ENCODE assay signal across 9 cellular contexts in genomic region chr6:88380083-88380482, GRCh38.
DNase-seq lines count a peak whose midpoint lies in the region; ATAC-seq and TF ChIP-seq lines count a peak whose summit lies in the region.
"Had no signal": no experiment of that assay in that cellular context is flagged by ENCODE, and none has a peak within 500 bp of the region (broad histone marks: within the 10 kb centered on the region; RNA-seq: fewer than 3 reads in every experiment).

No MANE protein-coding gene starts in this region.

- H3K36me3 Mint-ChIP-seq in endodermal cell (ENCODE audit: low read depth) = no peaks in the 10 kb centered on the region

- 50 to 77% methylated on average over 1 to 2 of the region's 2 CpGs for WGBS in endodermal cell (ENCODE audit: insufficient coverage in 1 of 2, insufficient read length in 1 of 2), 2 experiments
- WGBS in mesodermal cell (ENCODE audit: insufficient coverage in 2 of 2), 2 experiments = no CpG with 5 or more reads among the region's 2 CpGs

- no peaks in the 10 kb centered on the region for H3K27me3 Mint-ChIP-seq in endodermal cell (ENCODE audit: insufficient read depth)
- H3K27me3 Mint-ChIP-seq: dendritic cell treated with granulocyte-macrophage colony-stimulating factor and Interleukin-4, amounts not matched to agents 40 ng/mL and 50 ng/mL, for 4 days had no signal

- no peaks in the 10 kb centered on the region for H3K9me3 Mint-ChIP-seq in endodermal cell
- H3K9me3 Mint-ChIP-seq: dendritic cell treated with granulocyte-macrophage colony-stimulating factor and Interleukin-4, amounts not matched to agents 40 ng/mL and 50 ng/mL, for 4 days had no signal

- peak overlapping the region in 8 of 11 experiments; percentile 35 to 77 (median 60); a peak in 15 of 22 replicates for H3K4me2 ChIP-seq in BLaER1 treated with 17β-estradiol and CSF1 and Interleukin-3, amounts not matched to agents 10 nM and 100 nM
- H3K4me2 ChIP-seq in OCI-LY7 (ENCODE audit: low read length) = no peak overlapping the region

- ATAC-seq in GM21576 (IDR thresholded peaks at IDR 0.05; ENCODE audit: unreplicated experiment) (no peak), HG03196 (IDR thresholded peaks at IDR 0.05; ENCODE audit: unreplicated experiment) (no peak), GM18511 (IDR thresholded peaks at IDR 0.05; ENCODE audit: unreplicated experiment) (no peak)

- no peaks in the 10 kb centered on the region for H4K20me1 ChIP-seq in BLaER1 treated with 17β-estradiol and CSF1 and Interleukin-3, amounts not matched to agents 10 nM and 100 nM
- no peaks in the 10 kb centered on the region for H4K20me1 ChIP-seq in OCI-LY7 (ENCODE audit: insufficient read depth, low read length)

- H3K9ac ChIP-seq in BLaER1 treated with 17β-estradiol and CSF1 and Interleukin-3, amounts not matched to agents 10 nM and 100 nM = peak overlapping the region in 5 of 11 experiments; percentile 39 to 62 (median 55); a peak in 7 of 22 replicates
- H3K9ac ChIP-seq in endodermal cell (ENCODE audit: extremely low read depth, low read length, poor library complexity, severe bottlenecking) = no peak overlapping the region

- intact Hi-C loops in OCI-LY7 (cut with micrococcal nuclease; ENCODE audit: unreplicated experiment) = no loop called here

- H3K79me2 ChIP-seq in OCI-LY7 (ENCODE audit: insufficient read depth, low read depth, low read length) = no peaks in the 10 kb centered on the region

- peaks cover 0 to 32% (median 20%) of the 10 kb centered on the region in 10 experiments; a peak in 15 of 20 replicates for H3K4me1 ChIP-seq in BLaER1 treated with 17β-estradiol and CSF1 and Interleukin-3, amounts not matched to agents 10 nM and 100 nM
- H3K4me1 ChIP-seq in OCI-LY7 (ENCODE audit: insufficient read depth, low read length, poor library complexity, severe bottlenecking) (peaks cover 4% of the 10 kb centered on the region), endodermal cell (ENCODE audit: control insufficient read depth, insufficient read depth, low read length) (peaks cover 19% of the 10 kb centered on the region), mesodermal cell (ENCODE audit: control insufficient read depth, insufficient read depth, low read length, poor library complexity, severe bottlenecking) (peaks cover 22% of the 10 kb centered on the region)

- H3K9me2 ChIP-seq in OCI-LY7 (ENCODE audit: insufficient read depth, low read length) = no peaks in the 10 kb centered on the region

- no peak overlapping the region for H3K4me3 ChIP-seq in BLaER1 treated with 17β-estradiol and CSF1 and Interleukin-3, amounts not matched to agents 10 nM and 100 nM
- no peak overlapping the region for H3K4me3 ChIP-seq in OCI-LY7 (ENCODE audit: low read depth, low read length, poor library complexity, severe bottlenecking)
- no peak overlapping the region for H3K4me3 ChIP-seq in endodermal cell (ENCODE audit: low read length)
- no peak overlapping the region for H3K4me3 ChIP-seq in mesodermal cell (ENCODE audit: extremely low read depth, insufficient read depth, low read length, poor library complexity, severe bottlenecking)

- H3K27ac Mint-ChIP-seq in endodermal cell = no peak overlapping the region
- H3K27ac Mint-ChIP-seq: dendritic cell treated with granulocyte-macrophage colony-stimulating factor and Interleukin-4, amounts not matched to agents 40 ng/mL and 50 ng/mL, for 4 days had no signal

- no peaks in the 10 kb centered on the region for H3K9me3 ChIP-seq in BLaER1 treated with 17β-estradiol and CSF1 and Interleukin-3, amounts not matched to agents 10 nM and 100 nM (replicated peaks in 1 of 11)
- H3K9me3 ChIP-seq in OCI-LY7 (ENCODE audit: low read length) = no peaks in the 10 kb centered on the region
- no peaks in the 10 kb centered on the region for H3K9me3 ChIP-seq in endodermal cell (ENCODE audit: control insufficient read depth, low read length)
- H3K9me3 ChIP-seq in mesodermal cell (ENCODE audit: control insufficient read depth, low read length) = no peaks in the 10 kb centered on the region

- peak overlapping the region; percentile 63; the same call in 1 of the 2 replicates for H2AFZ ChIP-seq in OCI-LY7 (ENCODE audit: low read length)

- peaks cover 34% of the 10 kb centered on the region for H3K4me1 Mint-ChIP-seq in endodermal cell

- peak overlapping the region in 8 of 11 experiments; percentile 24 to 84 (median 66); a peak in 13 of 22 replicates for H3K27ac ChIP-seq in BLaER1 treated with 17β-estradiol and CSF1 and Interleukin-3, amounts not matched to agents 10 nM and 100 nM
- H3K27ac ChIP-seq in OCI-LY7 (ENCODE audit: low read depth, low read length, poor library complexity, severe bottlenecking) = no peak overlapping the region
- H3K27ac ChIP-seq in endodermal cell (ENCODE audit: low read depth, low read length) = peak overlapping the region; percentile 54
- H3K27ac ChIP-seq in mesodermal cell (ENCODE audit: low read depth, low read length, severe bottlenecking) = peak overlapping the region; percentile 64

- POLR2A ChIA-PET in OCI-LY7 (lab: Charles Lee) = interaction anchor here (0.7 to 1.0 kb wide), 3 partner anchors 13 to 91 kb away, joined by 4 to 7 read pairs (median 4); no protein-coding TSS in a partner anchor

- no TSS peak for BruUV-seq in OCI-LY7 (replicated peaks; lab: Mats Ljungman, UMichigan)

- DNase-seq in OCI-LY7 (ENCODE audit: low spot score) (no peak), endodermal cell (no peak), NCI-H510A (lab: John Stamatoyannopoulos, UW) (no peak)

- H3K4me3 Mint-ChIP-seq in endodermal cell = no peak overlapping the region
- H3K4me3 Mint-ChIP-seq: dendritic cell treated with granulocyte-macrophage colony-stimulating factor and Interleukin-4, amounts not matched to agents 40 ng/mL and 50 ng/mL, for 4 days had no signal

- no peaks in the 10 kb centered on the region for H3K27me3 ChIP-seq in BLaER1 treated with 17β-estradiol and CSF1 and Interleukin-3, amounts not matched to agents 10 nM and 100 nM
- H3K27me3 ChIP-seq in endodermal cell (ENCODE audit: control insufficient read depth, insufficient read depth, low read length, poor library complexity, severe bottlenecking) = no peaks in the 10 kb centered on the region

- CTCF ChIA-PET in OCI-LY7 (lab: Charles Lee; ENCODE audit: unreplicated experiment) = no interaction called here

- no peaks in the 10 kb centered on the region for H3K36me3 ChIP-seq in BLaER1 treated with 17β-estradiol and CSF1 and Interleukin-3, amounts not matched to agents 10 nM and 100 nM
- H3K36me3 ChIP-seq in OCI-LY7 (ENCODE audit: insufficient read depth, low read length) = no peaks in the 10 kb centered on the region
- H3K36me3 ChIP-seq in endodermal cell (ENCODE audit: control insufficient read depth, insufficient read depth, low read length) = no peaks in the 10 kb centered on the region
- H3K36me3 ChIP-seq in mesodermal cell (ENCODE audit: control insufficient read depth, insufficient read depth, low read length) = no peaks in the 10 kb centered on the region

- TF ChIP-seq CTCF in OCI-LY7 (conservative IDR thresholded peaks at IDR 0.05; ENCODE audit: low read length) = no peak
- no peak for TF ChIP-seq CTCF in endodermal cell (conservative IDR thresholded peaks at IDR 0.05)
